Comparison of ENCODE assay signal across 20 cellular contexts in genomic region chr3:155748611-155749365, GRCh38. TPM values are rescaled to one million over a fixed set of nuclear protein-coding genes. Genes with fewer than 3 reads are reported as not detected.
DNase-seq lines count a peak whose midpoint lies in the region; ATAC-seq and TF ChIP-seq lines count a peak whose summit lies in the region.
"Had no signal": no experiment of that assay in that cellular context is flagged by ENCODE, and none has a peak within 500 bp of the region (broad histone marks: within the 10 kb centered on the region; RNA-seq: fewer than 3 reads in every experiment).

No MANE protein-coding gene starts in this region.

- H3K27ac Mint-ChIP-seq in nephron progenitor cell = peak overlapping the region; percentile 88
- H3K27ac Mint-ChIP-seq: activated CD8-positive, alpha-beta T cell treated with anti-CD3 and anti-CD28 coated beads, Interleukin-2, amount 10 ng/mL, durations not matched to agents 7 days and 5 days; activated naive CD4-positive, alpha-beta T cell treated with anti-CD3 and anti-CD28 coated beads for 36 hours; mesothelial cell of epicardium; natural killer cell; stimulated activated naive CD8-positive, alpha-beta T cell treated with anti-CD3 and anti-CD28 coated beads, Interleukin-15, Interleukin-2, amounts not matched to agents 100 ng/mL and 50 ng/mL, for 24 hours had no signal

- H3K4me2 ChIP-seq in HCT116 (ENCODE audit: low read length) = peak overlapping the region; percentile 4; the same call in 1 of the 2 replicates

- no peaks in the 10 kb centered on the region for H3K9me3 Mint-ChIP-seq in nephron progenitor cell
- H3K9me3 Mint-ChIP-seq: activated naive CD4-positive, alpha-beta T cell treated with anti-CD3 and anti-CD28 coated beads for 36 hours; mesothelial cell of epicardium; natural killer cell; stimulated activated naive CD8-positive, alpha-beta T cell treated with anti-CD3 and anti-CD28 coated beads, Interleukin-15, Interleukin-2, amounts not matched to agents 100 ng/mL and 50 ng/mL, for 24 hours had no signal

- no peak overlapping the region for H2AFZ ChIP-seq in HCT116 (ENCODE audit: low read depth, low read length, poor library complexity, severe bottlenecking)

- TF ChIP-seq POLR2A in HCT116 (IDR thresholded peaks at IDR 0.05; ENCODE audit: borderline replicate concordance, extremely low read depth, insufficient read depth, insufficient read length) = no peak

- peaks cover 67% of the 10 kb centered on the region for H3K4me1 Mint-ChIP-seq in nephron progenitor cell

- WGBS in ectodermal cell, 2 experiments = 80 to 87% methylated on average over 8 of the region's 8 CpGs

- H3K9me2 ChIP-seq in HCT116 (ENCODE audit: insufficient read depth) = no peaks in the 10 kb centered on the region

- H3K27me3 ChIP-seq in HCT116 (ENCODE audit: insufficient read depth, low read length) (no peaks in the 10 kb centered on the region), ectodermal cell (ENCODE audit: control insufficient read depth, insufficient read depth, low read length, poor library complexity, severe bottlenecking) (no peaks in the 10 kb centered on the region)
- H3K27me3 ChIP-seq: tibial nerve had no signal

- no peak for ATAC-seq in HCT116
- no peak for ATAC-seq in HG03439 (IDR thresholded peaks at IDR 0.05; ENCODE audit: unreplicated experiment)
- ATAC-seq: activated CD8-positive, alpha-beta T cell treated with anti-CD3 and anti-CD28 coated beads, Interleukin-2, amount 10 ng/mL, durations not matched to agents 7 days and 5 days; gastrocnemius medialis; natural killer cell had no signal

- H3K4me1 ChIP-seq in HCT116 (ENCODE audit: control insufficient read depth in 1 of 2, insufficient read depth in 2 of 2, low read length in 2 of 2) (peaks cover 15 to 28% of the 10 kb centered on the region in 2 experiments), ectodermal cell (ENCODE audit: control insufficient read depth, insufficient read depth, low read length) (peaks cover 54% of the 10 kb centered on the region)

- H3K9me3 ChIP-seq in HCT116 (ENCODE audit: control insufficient read depth in 1 of 2, insufficient read depth in 1 of 2, low read depth in 1 of 2, low read length in 2 of 2) (no peaks in the 10 kb centered on the region), ectodermal cell (ENCODE audit: control insufficient read depth, low read length) (no peaks in the 10 kb centered on the region)
- H3K9me3 ChIP-seq: gastrocnemius medialis, tibial nerve had no signal

- POLR2A ChIA-PET in HCT116 (lab: Charles Lee) = no interaction called here

- no TSS peak for BruUV-seq in HCT116 (replicated peaks; lab: Mats Ljungman, UMichigan)

- H3K36me3 Mint-ChIP-seq in nephron progenitor cell (ENCODE audit: low read depth) = no peaks in the 10 kb centered on the region
- H3K36me3 Mint-ChIP-seq: mesothelial cell of epicardium, natural killer cell had no signal

- no peaks in the 10 kb centered on the region for H4K20me1 ChIP-seq in HCT116 (ENCODE audit: insufficient read depth)

- peaks cover 5% of the 10 kb centered on the region for H3K27me3 Mint-ChIP-seq in nephron progenitor cell (ENCODE audit: low read depth, poor library complexity)

- H3K4me3 ChIP-seq in HCT116 (replicated peaks in 1 of 2; ENCODE audit: low read depth in 1 of 2, low read length in 2 of 2) = no peak overlapping the region
- H3K4me3 ChIP-seq in ectodermal cell (ENCODE audit: insufficient read depth, low read depth, low read length) = no peak overlapping the region
- H3K4me3 ChIP-seq: gastrocnemius medialis, tibial nerve had no signal

- peak; percentile 51 for DNase-seq in Caki2 (ENCODE audit: low read depth)
- DNase-seq in HCT116 (ENCODE audit: low read depth, low spot score) = no peak
- DNase-seq in nephron progenitor cell = no peak
- no peak for DNase-seq in NCI-H226
- DNase-seq in NCI-H510A treated with DMSO at 0.1 percent for 48 hours (lab: John Stamatoyannopoulos, UW) = no peak
- DNase-seq in NCI-H1436 (lab: John Stamatoyannopoulos, UW) = no peak
- DNase-seq: activated CD4-positive, CD25-positive, alpha-beta regulatory T cell; activated CD8-positive, alpha-beta T cell treated with anti-CD3 and anti-CD28 coated beads, Interleukin-2, amount 10 ng/mL, durations not matched to agents 7 days and 5 days; activated naive CD4-positive, alpha-beta T cell treated with anti-CD3 and anti-CD28 coated beads for 36 hours; activated T-cell treated with anti-CD3 and anti-CD28 coated beads, Interleukin-2, amount 50 U/mL, for 1 hour; amygdala; erythroblast; gastrocnemius medialis; natural killer cell; stimulated activated CD4-positive, alpha-beta T cell treated with anti-CD3 and anti-CD28 coated beads, Interleukin-4, amount 100 ng/mL, for 1 hour had no signal

- intact Hi-C loops in HCT116 (cut with micrococcal nuclease) = loop anchor here (5.0 kb wide), 2 partner anchors 104 to 124 kb away; partner anchors contain the start of genes GMPS and SLC33A1

- no peak overlapping the region for H3K9ac ChIP-seq in HCT116 (ENCODE audit: low read length)

- in situ Hi-C loops in Caki2 (cut with HindIII; ENCODE audit: low pct_unique_long_range_greater_than_20kb, low sequenced_read_pairs) = no loop called here

- TF ChIP-seq CTCF in HCT116 (IDR thresholded peaks at IDR 0.05 in 2 of 3, conservative IDR thresholded peaks at IDR 0.05 in 1 of 3; ENCODE audit: borderline replicate concordance in 1 of 3, insufficient read depth in 1 of 3, low read depth in 2 of 3, low read length in 2 of 3) (no peak), nephron progenitor cell (IDR thresholded peaks at IDR 0.05) (no peak)

- RAD21 ChIA-PET in HCT116 (lab: Charles Lee; ENCODE audit: low non-redundant PET in 1 of 2, low total read pairs in 2 of 2, uncharacterized antibody in 2 of 2, unreplicated experiment in 2 of 2) = interaction anchor here in 1 of 2 experiments (0.6 kb wide), 1 partner anchor 366 kb away, joined by 3 read pairs; no protein-coding TSS in a partner anchor

- peak overlapping the region; percentile 28 for H3K4me3 Mint-ChIP-seq in nephron progenitor cell
- H3K4me3 Mint-ChIP-seq: activated CD8-positive, alpha-beta T cell treated with anti-CD3 and anti-CD28 coated beads, Interleukin-2, amount 10 ng/mL, durations not matched to agents 7 days and 5 days; activated naive CD4-positive, alpha-beta T cell treated with anti-CD3 and anti-CD28 coated beads for 36 hours; mesothelial cell of epicardium; natural killer cell; stimulated activated naive CD8-positive, alpha-beta T cell treated with anti-CD3 and anti-CD28 coated beads, Interleukin-15, Interleukin-2, amounts not matched to agents 100 ng/mL and 50 ng/mL, for 24 hours had no signal

- no peak for TF ChIP-seq RAD21 in HCT116 (IDR thresholded peaks at IDR 0.05; ENCODE audit: low read depth)

- H3K27ac ChIP-seq in HCT116 (ENCODE audit: low read depth, low read length) (no peak overlapping the region), ectodermal cell (ENCODE audit: insufficient read depth, low read depth, low read length, poor library complexity, severe bottlenecking) (peak overlapping the region; percentile 96)
- H3K27ac ChIP-seq: gastrocnemius medialis, tibial nerve had no signal

- no peaks in the 10 kb centered on the region for H3K79me2 ChIP-seq in HCT116 (ENCODE audit: insufficient read depth, low read length)

- CTCF ChIA-PET in HCT116 (lab: Charles Lee) = no interaction called here

- H3K36me3 ChIP-seq in HCT116 (ENCODE audit: control insufficient read depth in 1 of 2, insufficient read depth in 2 of 2, low read length in 2 of 2) = no peaks in the 10 kb centered on the region
- no peaks in the 10 kb centered on the region for H3K36me3 ChIP-seq in ectodermal cell (ENCODE audit: control insufficient read depth, insufficient read depth, low read length)
- H3K36me3 ChIP-seq: gastrocnemius medialis, tibial nerve had no signal

TF ChIP-seq in HCT116, 20 proteins besides CTCF, POLR2A, EP300 and RAD21:
- TF ChIP-seq JUND (IDR thresholded peaks at IDR 0.05) = no peak

RNA-seq across cellular contexts. Expression of gene PLCH1, which starts 3.9 kb away (rescaled TPM):
- total RNA-seq in Caki2 (2014; rRNA removed; shearing (Covaris generic); ENCODE audit: low replicate concordance) = 2.7 and 5.6 TPM in 2 replicates
- 3.8 TPM for total RNA-seq in HCT116 (2021; ENCODE audit: unreplicated experiment)
- 2.1 TPM in 2 replicates for polyA plus RNA-seq in HCT116 (2012)
- polyA plus RNA-seq in ectodermal cell (2013, experiment 1 of 4) = 26.1 TPM
- polyA plus RNA-seq in ectodermal cell (2013, experiment 2 of 4) = 34.1 TPM
- 22.6 TPM for polyA plus RNA-seq in ectodermal cell (2013, experiment 3 of 4)
- 30.4 TPM for polyA plus RNA-seq in ectodermal cell (2013, experiment 4 of 4)

RNA-seq across cellular contexts. Expression of gene C3orf33, which starts 57.3 kb away (rescaled TPM):
- 2.7 and 6.7 TPM in 2 replicates for total RNA-seq in Caki2 (2014; rRNA removed; shearing (Covaris generic); ENCODE audit: low replicate concordance)
- 4.7 TPM for total RNA-seq in HCT116 (2021; ENCODE audit: unreplicated experiment)
- 1.7 and 2.5 TPM in 2 replicates for polyA plus RNA-seq in HCT116 (2012)
- 7.3 TPM for polyA plus RNA-seq in ectodermal cell (2013, experiment 1 of 4)
- polyA plus RNA-seq in ectodermal cell (2013, experiment 2 of 4) = 7.3 TPM
- polyA plus RNA-seq in ectodermal cell (2013, experiment 3 of 4) = 7.7 TPM
- polyA plus RNA-seq in ectodermal cell (2013, experiment 4 of 4) = 6.8 TPM
